ENCODE assay signal across 11 cellular contexts in the genomic region with DNA sequence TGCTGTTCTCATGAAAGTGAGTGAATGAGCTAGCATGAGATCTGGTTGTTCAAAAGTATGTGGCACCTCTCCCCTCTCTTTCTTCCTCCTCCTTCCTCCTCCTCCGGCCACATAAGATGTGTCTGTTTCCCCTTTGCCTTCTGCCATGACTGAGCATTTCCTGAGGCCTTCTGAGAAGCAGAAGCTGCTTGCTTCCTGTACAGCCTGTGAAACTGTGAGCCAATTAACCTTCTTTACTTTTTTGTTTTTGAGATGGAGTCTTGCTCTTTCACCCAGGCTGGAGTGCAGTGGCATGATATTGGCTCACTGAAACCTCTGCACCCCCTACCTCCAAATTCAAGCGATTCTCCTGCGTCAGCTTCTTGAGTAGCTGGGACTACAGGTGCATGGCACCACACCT. TPM values are rescaled to one million over a fixed set of nuclear protein-coding genes. Genes with fewer than 3 reads are reported as not detected.
DNase-seq lines count a peak whose midpoint lies in the region; ATAC-seq, FAIRE-seq and TF ChIP-seq lines count a peak whose summit lies in the region.
"Had no signal": no experiment of that assay in that cellular context is flagged by ENCODE, and none has a peak within 500 bp of the region (broad histone marks: within the 10 kb centered on the region; RNA-seq: fewer than 3 reads in every experiment).

No MANE protein-coding gene starts in this region.

- TF ChIP-seq POLR2A in GM12878 (IDR thresholded peaks at IDR 0.05; ENCODE audit: low read depth, low read length) (no peak), lower leg skin (IDR thresholded peaks at IDR 0.05) (no peak)

- H2AFZ ChIP-seq in GM12878 (ENCODE audit: control insufficient read depth, low read depth, low read length), result peak overlapping the region; percentile 50

- H3K36me3 ChIP-seq in GM12878 (ENCODE audit: control insufficient read depth in 2 of 2, insufficient read depth in 2 of 2, low read length in 1 of 2), result no peaks in the 10 kb centered on the region

- DNase-seq in RPMI8226, result peak; percentile 93
- DNase-seq in GM12878 (ENCODE audit: low read depth, low spot score), result no peak
- peak; percentile 8 for DNase-seq in stimulated activated CD8-positive, alpha-beta memory T cell treated with anti-CD3 and anti-CD28 coated beads, Interleukin-15, amount 100 ng/mL, for 1 hour (ENCODE audit: low read depth)
- DNase-seq in lower leg skin (ENCODE audit: low spot score in 2 of 2), result no peak
- no peak for DNase-seq in posterior vena cava (ENCODE audit: low spot score)
- no peak for DNase-seq in NCI-H1694 (lab: John Stamatoyannopoulos, UW)

- peak; percentile 68 for ATAC-seq in GM19438 (IDR thresholded peaks at IDR 0.05; ENCODE audit: low read depth, unreplicated experiment)
- peak; percentile 65 for ATAC-seq in GM12878
- ATAC-seq in HG03442 (IDR thresholded peaks at IDR 0.05; ENCODE audit: unreplicated experiment), result no peak

- H3K4me3 ChIP-seq in GM12878 (no peak overlapping the region), lower leg skin (ENCODE audit: low read depth, poor library complexity, severe bottlenecking) (no peak overlapping the region)

- H3K27me3 ChIP-seq in GM12878 (replicated peaks in 1 of 2; ENCODE audit: control insufficient read depth in 2 of 2, insufficient read depth in 2 of 2, low read length in 1 of 2), result no peaks in the 10 kb centered on the region

- RAD21 ChIA-PET in GM12878 (lab: Charles Lee; ENCODE audit: unreplicated experiment), result interaction anchor here (1.3 kb wide), 1 partner anchor 81 kb away, joined by 3 read pairs; no protein-coding TSS in a partner anchor

- BruUV-seq in GM12878 (replicated peaks; lab: Mats Ljungman, UMichigan), result no TSS peak

- H3K27ac ChIP-seq in GM12878 (ENCODE audit: control insufficient read depth, insufficient read depth), result no peak overlapping the region

- H3K4me2 ChIP-seq in GM12878 (ENCODE audit: control insufficient read depth, insufficient read depth), result no peak overlapping the region

- no peaks in the 10 kb centered on the region for H4K20me1 ChIP-seq in GM12878 (ENCODE audit: control insufficient read depth, insufficient read depth)

- no peaks in the 10 kb centered on the region for H3K9me3 ChIP-seq in GM12878 (replicated peaks; ENCODE audit: control insufficient read depth, insufficient read depth, low read length)

- no peak for TF ChIP-seq CTCF in GM12878 (IDR thresholded peaks at IDR 0.05 in 2 of 3, conservative IDR thresholded peaks at IDR 0.05 in 1 of 3; ENCODE audit: control insufficient read depth in 2 of 3, extremely low read depth in 1 of 3, insufficient read depth in 1 of 3, low read depth in 3 of 3, low read length in 3 of 3)
- TF ChIP-seq CTCF in lower leg skin (IDR thresholded peaks at IDR 0.05), result no peak

- 68% methylated on average over 3 of the region's 3 CpGs for WGBS in GM12878 (ENCODE audit: insufficient coverage, insufficient replicate concordance, low lambda C conversion rate, missing lambda C conversion rate)
- 81 to 83% methylated on average over 3 of the region's 3 CpGs for WGBS in lower leg skin, 2 donors

- in situ Hi-C loops in GM12878 (cut with MboI), result no loop called here

- no peak for TF ChIP-seq EP300 in GM12878 (IDR thresholded peaks at IDR 0.05; ENCODE audit: borderline replicate concordance in 1 of 2, control insufficient read depth in 1 of 2, low read depth in 2 of 2, low read length in 2 of 2)

- POLR2A ChIA-PET in GM12878 (lab: Charles Lee), result no interaction called here

- SMC1A ChIA-PET in GM12878 (lab: Charles Lee; ENCODE audit: uncharacterized antibody, unreplicated experiment), result interaction anchor here (1.4 kb wide), 1 partner anchor 81 kb away, joined by 4 read pairs; no protein-coding TSS in a partner anchor

- H3K9ac ChIP-seq in GM12878 (ENCODE audit: control insufficient read depth, insufficient read depth, low read length), result no peak overlapping the region

- peaks cover 4% of the 10 kb centered on the region; the same call in 1 of the 2 replicates for H3K4me1 ChIP-seq in GM12878 (ENCODE audit: control insufficient read depth, insufficient read depth, low read length)

- TF ChIP-seq RAD21 in GM12878 (IDR thresholded peaks at IDR 0.05; ENCODE audit: insufficient read depth, low read depth, low read length), result no peak

- CTCF ChIA-PET in GM12878 (lab: Yijun Ruan, JAX), result interaction anchor here (1.1 kb wide), 1 partner anchor 222 kb away, joined by 3 read pairs; no protein-coding TSS in a partner anchor

- FAIRE-seq in GM12878 (lab: Jason Lieb, UNC), result no peak
- FAIRE-seq: colon had no signal

- intact Hi-C loops in GM12878 (cut with micrococcal nuclease; ENCODE audit: unreplicated experiment), result no loop called here
- intact Hi-C loops in lower leg skin (cut with DNase I; ENCODE audit: low total_unique reads), result no loop called here
- intact Hi-C loops in posterior vena cava (cut with DNase I), result no loop called here

- H3K79me2 ChIP-seq in GM12878 (ENCODE audit: control insufficient read depth, insufficient read depth, low read length), result no peaks in the 10 kb centered on the region

TF ChIP-seq in GM12878, 131 proteins besides CTCF, POLR2A, EP300 and RAD21:
- TF ChIP-seq ETV6 (conservative IDR thresholded peaks at IDR 0.05 in 1 of 2, IDR thresholded peaks at IDR 0.05 in 1 of 2; ENCODE audit: borderline replicate concordance in 1 of 2, low read depth in 1 of 2) (peak in 1 of 2 experiments; percentile 50; a peak in 1 of 4 replicates), ZNF274 (IDR thresholded peaks at IDR 0.05; ENCODE audit: insufficient read depth, insufficient read length) (no peak)

RNA-seq across cellular contexts. Expression of gene S100Z, which starts 6.1 kb away (rescaled TPM):
- total RNA-seq in GM12878 (2013; cell fraction: nucleolus; rRNA removed), result 4.2 and 5.4 TPM in 2 replicates
- total RNA-seq in GM12878 (2014; rRNA removed) (0.33 TPM in 1 of 2 replicates, not detected in the other), GM12878 (2014; rRNA removed; fragmentation: Illumina TruSeq; extraction: Trizol) (0.13 and 0.23 TPM in 2 replicates), GM12878 (2021) (0.44 TPM in 1 of 2 replicates, not detected in the other), lower leg skin (not detected), posterior vena cava (under 1 TPM; 0.79 to 0.81 TPM)
- 0.22 TPM for polyA plus RNA-seq in GM12878 (2011; ENCODE audit: low read depth)
- polyA plus RNA-seq in GM12878 (2011; rRNA removed) (0.18 and 0.40 TPM in 2 replicates), GM12878 (2014; fragmentation: Illumina TruSeq; extraction: Trizol) (0.18 TPM in 1 of 2 replicates, not detected in the other), GM12878 (2014; fragmentation: Nextera tagmentation; extraction: Ambion mirVana) (under 1 TPM; 0.42 to 0.48 TPM), GM12878 (2014; rRNA removed) (0.51 TPM in 1 of 2 replicates, not detected in the other), GM12878 (2016; fragmentation: Nextera tagmentation; extraction: Ambion mirVana) (under 1 TPM in 1 of 2 experiments, not detected in 1; 0.12 TPM)
- polyA plus RNA-seq in GM12878 (2011; cell fraction: cytosol; rRNA removed), result not detected in 2 replicates
- polyA plus RNA-seq in GM12878 (2011; cell fraction: nucleus; rRNA removed), result 0.13 TPM in 1 of 2 replicates, not detected in the other
- not detected in 2 replicates for polyA plus RNA-seq in GM12878 (2012)
- not detected in 2 replicates for polyA minus RNA-seq in GM12878 (2011; rRNA and poly(A)+ RNA removed)
- not detected in 2 replicates for polyA minus RNA-seq in GM12878 (2011; cell fraction: cytosol; rRNA and poly(A)+ RNA removed)
- polyA minus RNA-seq in GM12878 (2011; cell fraction: nucleus; rRNA and poly(A)+ RNA removed), result not detected in 2 replicates
- total RNA-seq: HT-29, kidney epithelial cell had no signal

RNA-seq across cellular contexts. Expression of gene F2RL1, which starts 37.1 kb away (rescaled TPM):
- 0.67 and 1.1 TPM in 2 replicates for total RNA-seq in GM12878 (2013; cell fraction: nucleolus; rRNA removed)
- total RNA-seq in GM12878 (2014; rRNA removed) (0.38 TPM in 1 of 2 replicates, not detected in the other), GM12878 (2014; rRNA removed; fragmentation: Illumina TruSeq; extraction: Trizol) (not detected in 2 replicates), GM12878 (2021) (0.10 and 0.16 TPM in 2 replicates), lower leg skin (10 to 100 TPM; 58.1 to 87.1 (median 66.3) TPM), posterior vena cava (1 to 10 TPM; 1.1 to 1.4 TPM)
- polyA plus RNA-seq in GM12878 (2011; ENCODE audit: low read depth), result not detected
- polyA plus RNA-seq in GM12878 (2011; rRNA removed) (0.03 and 0.04 TPM in 2 replicates), GM12878 (2014; fragmentation: Illumina TruSeq; extraction: Trizol) (not detected in 2 replicates), GM12878 (2014; fragmentation: Nextera tagmentation; extraction: Ambion mirVana) (not detected), GM12878 (2014; rRNA removed) (0.05 TPM in 1 of 2 replicates, not detected in the other), GM12878 (2016; fragmentation: Nextera tagmentation; extraction: Ambion mirVana) (not detected)
- 0.02 and 0.04 TPM in 2 replicates for polyA plus RNA-seq in GM12878 (2011; cell fraction: cytosol; rRNA removed)
- not detected in 2 replicates for polyA plus RNA-seq in GM12878 (2011; cell fraction: nucleus; rRNA removed)
- polyA plus RNA-seq in GM12878 (2012), result not detected in 2 replicates
- 0.07 TPM in 1 of 2 replicates, not detected in the other for polyA minus RNA-seq in GM12878 (2011; rRNA and poly(A)+ RNA removed)
- polyA minus RNA-seq in GM12878 (2011; cell fraction: cytosol; rRNA and poly(A)+ RNA removed), result not detected in 2 replicates
- polyA minus RNA-seq in GM12878 (2011; cell fraction: nucleus; rRNA and poly(A)+ RNA removed), result not detected in 2 replicates

Comparison
In these comparisons a context has a peak if more than half of its experiments do, and no peak if none do; other contexts are left out.
1. DNase-seq: peak in RPMI8226 (single experiment) and stimulated activated CD8-positive, alpha-beta memory T cell treated with anti-CD3 and anti-CD28 coated beads, Interleukin-15, amount 100 ng/mL, for 1 hour (single experiment); none in GM12878 (single experiment), lower leg skin (0 of 2), posterior vena cava (single experiment) and NCI-H1694 (single experiment).
2. RNA of gene F2RL1, which starts 37.1 kb away (total RNA-seq): 58.1 to 87.1 TPM in lower leg skin; 1.1 to 1.4 TPM in posterior vena cava and 0.10 to 1.1 TPM in GM12878; every median in the first group is over 10 times any median in the second.